13 cellular contexts compared by ENCODE assay signal in the genomic region with DNA sequence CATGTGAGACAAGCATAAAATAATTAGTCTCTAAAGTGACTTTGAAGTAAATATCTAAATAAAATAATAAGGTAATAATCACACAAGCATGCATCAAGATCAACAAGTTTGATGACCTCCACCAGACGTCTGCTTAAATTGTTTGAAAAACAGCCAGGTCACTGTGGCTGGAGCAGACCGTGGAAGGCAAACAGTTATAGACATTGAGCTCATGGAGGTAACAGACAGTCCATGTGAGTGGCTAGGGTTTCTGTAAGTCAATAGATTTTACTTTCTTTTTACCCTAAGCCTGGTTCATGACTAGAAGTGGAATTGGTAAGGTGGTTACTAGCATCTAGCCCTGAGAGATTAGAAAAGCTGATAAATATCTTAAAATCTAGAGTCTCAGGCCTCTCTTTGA. TPM values are rescaled to one million over a fixed set of nuclear protein-coding genes. Genes with fewer than 3 reads are reported as not detected.
"Had no signal": no experiment of that assay in that cellular context is flagged by ENCODE, and none has a peak within 500 bp of the region (broad histone marks: within the 10 kb centered on the region; RNA-seq: fewer than 3 reads in every experiment).

No MANE protein-coding gene starts in this region.

RNA-seq across cellular contexts. Expression of gene CDY2A, which starts 50.4 kb away (rescaled TPM):
- total RNA-seq: subcutaneous adipose tissue, suprapubic skin, temporal lobe, thoracic aorta, thyroid gland, tibial nerve, transverse colon, upper lobe of left lung, upper lobe of right lung, ureter, urinary bladder, uterus, vagina had no signal
